Comparison of ENCODE assay signal across 10 cellular contexts in the genomic region with DNA sequence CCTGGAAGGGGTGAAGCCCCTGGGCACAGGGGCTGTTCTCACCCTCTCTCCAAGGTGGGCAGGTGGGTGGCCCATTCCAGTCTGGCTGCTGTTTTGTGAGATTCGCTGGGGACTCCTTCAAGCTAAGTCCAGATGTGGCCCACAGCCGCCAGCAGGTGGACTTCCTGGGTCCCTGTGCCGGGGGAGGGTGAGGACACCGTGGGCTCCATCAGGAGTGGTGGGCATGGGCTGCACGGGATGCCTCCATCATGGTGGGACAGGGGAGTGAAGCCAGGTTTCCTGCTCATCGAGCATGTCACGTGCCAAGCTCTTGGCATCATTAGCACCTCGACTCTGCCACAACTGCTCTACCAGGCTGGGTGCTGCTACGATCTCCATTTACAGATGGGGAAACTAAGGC. TPM values are rescaled to one million over a fixed set of nuclear protein-coding genes. Genes with fewer than 3 reads are reported as not detected.
DNase-seq lines count a peak whose midpoint lies in the region; ATAC-seq and TF ChIP-seq lines count a peak whose summit lies in the region.
"Had no signal": no experiment of that assay in that cellular context is flagged by ENCODE, and none has a peak within 500 bp of the region (broad histone marks: within the 10 kb centered on the region; RNA-seq: fewer than 3 reads in every experiment).

No MANE protein-coding gene starts in this region.

- CTCF ChIA-PET in CD8-positive, alpha-beta memory T cell (lab: Charles Lee), result interaction anchor here (2.6 kb wide), 1 partner anchor 66 kb away, joined by 8 read pairs; no protein-coding TSS in a partner anchor

- H3K27me3 Mint-ChIP-seq in CD8-positive, alpha-beta memory T cell, result peaks cover 4 to 24% of the 10 kb centered on the region in 2 donors

- peak overlapping the region; percentile 77 for H3K9ac ChIP-seq in rectal smooth muscle tissue (ENCODE audit: low read length)

- H3K36me3 Mint-ChIP-seq in CD8-positive, alpha-beta memory T cell, result no peaks in the 10 kb centered on the region

- H3K9me3 Mint-ChIP-seq in CD8-positive, alpha-beta memory T cell, result no peaks in the 10 kb centered on the region

- no peak for DNase-seq in CD8-positive, alpha-beta memory T cell
- no peak for DNase-seq in fibroblast of mammary gland (ENCODE audit: low read depth)
- DNase-seq in NCI-H2081 treated with DMSO at 0.1 percent for 48 hours (lab: John Stamatoyannopoulos, UW), result no peak
- no peak for DNase-seq in T-helper 1 cell
- DNase-seq: NCI-H1105, Peyer's patch had no signal

- no peak overlapping the region for H3K27ac ChIP-seq in CD8-positive, alpha-beta memory T cell (ENCODE audit: low read depth, low read length)
- peak overlapping the region; percentile 93 for H3K27ac ChIP-seq in rectal smooth muscle tissue (ENCODE audit: low read depth, low read length)

- TF ChIP-seq CTCF in WI38 (IDR thresholded peaks at IDR 0.05; ENCODE audit: low read depth, low read length), result no peak
- no peak for TF ChIP-seq CTCF in fibroblast of mammary gland (conservative IDR thresholded peaks at IDR 0.05; ENCODE audit: control insufficient read depth, insufficient read depth, low read depth, low read length)

- H3K27me3 ChIP-seq in CD8-positive, alpha-beta memory T cell (ENCODE audit: insufficient read depth, low read length, poor library complexity, severe bottlenecking), result peaks cover 10% of the 10 kb centered on the region
- H3K27me3 ChIP-seq in rectal smooth muscle tissue (ENCODE audit: control insufficient read depth, insufficient read depth, low read length), result no peaks in the 10 kb centered on the region

- no peaks in the 10 kb centered on the region for H3K4me1 ChIP-seq in CD8-positive, alpha-beta memory T cell (ENCODE audit: insufficient read depth, low read length)
- peaks cover 32% of the 10 kb centered on the region for H3K4me1 ChIP-seq in rectal smooth muscle tissue (ENCODE audit: control insufficient read depth, insufficient read depth, low read length)

- H3K27ac Mint-ChIP-seq in CD8-positive, alpha-beta memory T cell, result peak overlapping the region in 1 of 8 donors; percentile 29

- H3K4me3 Mint-ChIP-seq in CD8-positive, alpha-beta memory T cell, result peak overlapping the region; percentile 54 to 82 (median 70)

- no peaks in the 10 kb centered on the region for H3K9me3 ChIP-seq in CD8-positive, alpha-beta memory T cell (ENCODE audit: low read length)
- H3K9me3 ChIP-seq: Peyer's patch had no signal

- no peaks in the 10 kb centered on the region for H3K36me3 ChIP-seq in CD8-positive, alpha-beta memory T cell (ENCODE audit: insufficient read depth, low read length)
- H3K36me3 ChIP-seq in rectal smooth muscle tissue (ENCODE audit: control insufficient read depth, insufficient read depth, low read length), result no peaks in the 10 kb centered on the region
- H3K36me3 ChIP-seq: Peyer's patch had no signal

- POLR2A ChIA-PET in CD8-positive, alpha-beta memory T cell (lab: Charles Lee), result no interaction called here

- no peak overlapping the region for H3K4me3 ChIP-seq in CD8-positive, alpha-beta memory T cell (ENCODE audit: low read length)
- H3K4me3 ChIP-seq in WI38 (ENCODE audit: low read depth, low read length) (peak overlapping the region; percentile 61), fibroblast of mammary gland (ENCODE audit: control insufficient read depth, low read depth, low read length) (peak overlapping the region; percentile 59), rectal smooth muscle tissue (ENCODE audit: low read length) (peak overlapping the region; percentile 84)

- H3K4me1 Mint-ChIP-seq in CD8-positive, alpha-beta memory T cell, result peaks cover 10 to 15% (median 10%) of the 10 kb centered on the region in 3 donors

- ATAC-seq in GM19324 (IDR thresholded peaks at IDR 0.05; ENCODE audit: low FRiP score, unreplicated experiment), result no peak
- ATAC-seq in HG03280 (IDR thresholded peaks at IDR 0.05; ENCODE audit: unreplicated experiment), result no peak

RNA-seq across cellular contexts. Expression of a gene that starts 1.8 kb away (rescaled TPM):
- total RNA-seq in CD8-positive, alpha-beta memory T cell, result 10 to 100 TPM; 23.6 to 24.3 TPM
- polyA plus RNA-seq in CD8-positive, alpha-beta memory T cell, result 0.54 TPM
